In the genomic region with DNA sequence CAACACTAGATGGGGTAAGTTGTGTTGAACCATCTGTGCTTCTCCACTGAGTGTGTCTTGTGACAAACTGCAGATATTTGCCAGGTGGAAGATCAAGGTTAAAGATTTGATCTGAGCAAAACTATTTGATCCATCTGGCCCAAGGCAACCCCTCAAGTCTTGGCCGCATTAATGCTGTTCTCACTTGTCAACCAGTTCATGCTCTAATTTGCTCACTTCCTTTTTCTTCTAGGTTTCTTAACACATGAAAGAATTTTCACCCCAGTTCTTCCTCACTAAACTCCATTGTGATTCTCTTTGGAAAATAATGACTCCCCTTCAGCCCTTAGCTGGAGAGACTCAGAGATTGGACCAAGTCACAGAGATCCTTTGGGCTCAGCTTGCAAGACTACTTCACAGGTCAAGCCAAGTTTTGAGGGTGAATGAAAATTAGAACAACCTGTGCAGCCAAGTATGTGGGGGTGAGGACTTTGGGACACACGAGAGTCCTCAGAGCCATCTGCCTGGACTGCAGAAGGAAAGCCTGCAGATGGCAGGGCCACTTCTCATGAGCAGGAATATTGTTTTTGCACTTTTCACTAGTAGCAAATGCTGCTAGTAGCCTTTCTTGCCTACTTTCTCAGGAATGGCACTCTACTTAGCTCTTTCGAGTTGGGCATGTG, we compare ENCODE assay signal across 2 cellular contexts.
TF ChIP-seq lines count a peak whose summit lies in the region.

No MANE protein-coding gene starts in this region.

TF ChIP-seq in HCT116, 20 proteins besides CTCF, POLR2A, EP300 and RAD21:
- TF ChIP-seq MAX (IDR thresholded peaks at IDR 0.05) (no peak), POLR2AphosphoS5 (IDR thresholded peaks at IDR 0.05; ENCODE audit: low read depth, low read length) (no peak), ZBTB33 (IDR thresholded peaks at IDR 0.05; ENCODE audit: extremely low read depth, insufficient replicate concordance, low read length) (no peak), SP1 (IDR thresholded peaks at IDR 0.05; ENCODE audit: low read depth) (no peak), EGR1 (IDR thresholded peaks at IDR 0.05; ENCODE audit: low read depth) (no peak), CEBPB (IDR thresholded peaks at IDR 0.05; ENCODE audit: low read depth) (no peak)
- TF ChIP-seq, protein P1, sequence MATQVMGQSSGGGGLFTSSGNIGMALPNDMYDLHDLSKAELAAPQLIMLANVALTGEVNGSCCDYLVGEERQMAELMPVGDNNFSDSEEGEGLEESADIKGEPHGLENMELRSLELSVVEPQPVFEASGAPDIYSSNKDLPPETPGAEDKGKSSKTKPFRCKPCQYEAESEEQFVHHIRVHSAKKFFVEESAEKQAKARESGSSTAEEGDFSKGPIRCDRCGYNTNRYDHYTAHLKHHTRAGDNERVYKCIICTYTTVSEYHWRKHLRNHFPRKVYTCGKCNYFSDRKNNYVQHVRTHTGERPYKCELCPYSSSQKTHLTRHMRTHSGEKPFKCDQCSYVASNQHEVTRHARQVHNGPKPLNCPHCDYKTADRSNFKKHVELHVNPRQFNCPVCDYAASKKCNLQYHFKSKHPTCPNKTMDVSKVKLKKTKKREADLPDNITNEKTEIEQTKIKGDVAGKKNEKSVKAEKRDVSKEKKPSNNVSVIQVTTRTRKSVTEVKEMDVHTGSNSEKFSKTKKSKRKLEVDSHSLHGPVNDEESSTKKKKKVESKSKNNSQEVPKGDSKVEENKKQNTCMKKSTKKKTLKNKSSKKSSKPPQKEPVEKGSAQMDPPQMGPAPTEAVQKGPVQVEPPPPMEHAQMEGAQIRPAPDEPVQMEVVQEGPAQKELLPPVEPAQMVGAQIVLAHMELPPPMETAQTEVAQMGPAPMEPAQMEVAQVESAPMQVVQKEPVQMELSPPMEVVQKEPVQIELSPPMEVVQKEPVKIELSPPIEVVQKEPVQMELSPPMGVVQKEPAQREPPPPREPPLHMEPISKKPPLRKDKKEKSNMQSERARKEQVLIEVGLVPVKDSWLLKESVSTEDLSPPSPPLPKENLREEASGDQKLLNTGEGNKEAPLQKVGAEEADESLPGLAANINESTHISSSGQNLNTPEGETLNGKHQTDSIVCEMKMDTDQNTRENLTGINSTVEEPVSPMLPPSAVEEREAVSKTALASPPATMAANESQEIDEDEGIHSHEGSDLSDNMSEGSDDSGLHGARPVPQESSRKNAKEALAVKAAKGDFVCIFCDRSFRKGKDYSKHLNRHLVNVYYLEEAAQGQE (IDR thresholded peaks at IDR 0.05; ENCODE audit: low read depth) = no peak

TF ChIP-seq in H1, 55 proteins besides CTCF, POLR2A, EP300 and RAD21:
- TF ChIP-seq POU5F1 (IDR thresholded peaks at IDR 0.05; ENCODE audit: low read depth, low read length) (no peak), JUND (IDR thresholded peaks at IDR 0.05; ENCODE audit: low read length) (no peak), NANOG (IDR thresholded peaks at IDR 0.05; ENCODE audit: insufficient read depth, low read depth, low read length, poor library complexity, severe bottlenecking) (no peak)
TF ChIP-seq in H1: peak in this region for 0.
